Comparison of ENCODE assay signal across 12 cellular contexts in the genomic region with DNA sequence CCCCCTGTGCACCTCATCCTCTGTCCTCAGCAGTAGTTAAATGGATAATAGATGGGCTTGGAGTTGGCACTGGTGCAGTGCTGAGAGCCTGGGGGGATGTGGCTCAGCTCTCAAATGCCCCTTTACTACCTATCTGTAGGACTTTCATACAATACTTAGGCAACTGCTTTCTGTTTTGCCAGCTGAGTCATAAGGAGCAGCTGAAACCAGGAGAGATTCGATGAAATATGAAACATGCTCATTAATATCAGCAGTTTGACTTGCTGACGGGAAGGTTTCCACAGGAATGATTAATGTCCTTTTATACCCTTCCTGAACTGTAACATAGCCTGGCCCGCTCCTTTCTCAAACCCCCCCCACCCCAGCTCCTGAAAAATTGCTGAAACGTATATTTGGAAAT.
DNase-seq lines count a peak whose midpoint lies in the region; ATAC-seq, FAIRE-seq and TF ChIP-seq lines count a peak whose summit lies in the region.
"Had no signal": no experiment of that assay in that cellular context is flagged by ENCODE, and none has a peak within 500 bp of the region (broad histone marks: within the 10 kb centered on the region; RNA-seq: fewer than 3 reads in every experiment).

No MANE protein-coding gene starts in this region.

- H3K9ac ChIP-seq in endothelial cell of umbilical vein (replicated peaks; ENCODE audit: extremely low read depth, insufficient read depth, low read length), result no peak overlapping the region

- in situ Hi-C loops in G401 (cut with HindIII; ENCODE audit: low sequenced_read_pairs), result no loop called here

- H3K27ac ChIP-seq in endothelial cell of umbilical vein (ENCODE audit: insufficient read depth, low read depth, low read length) (no peak overlapping the region), right lobe of liver (no peak overlapping the region)

- TF ChIP-seq POLR2A in endothelial cell of umbilical vein (IDR thresholded peaks at IDR 0.05; ENCODE audit: low read depth, low read length), result no peak
- TF ChIP-seq POLR2A in right lobe of liver (IDR thresholded peaks at IDR 0.05), result no peak

- H3K4me3 ChIP-seq in endothelial cell of umbilical vein (replicated peaks in 1 of 3; ENCODE audit: insufficient read depth in 1 of 3, low read depth in 1 of 3, low read length in 3 of 3), result no peak overlapping the region
- no peak overlapping the region for H3K4me3 ChIP-seq in right lobe of liver

- no TSS peak for BruUV-seq in endothelial cell of umbilical vein (replicated peaks; lab: Mats Ljungman, UMichigan)

- no peak for TF ChIP-seq CTCF in endothelial cell of umbilical vein (IDR thresholded peaks at IDR 0.05; ENCODE audit: extremely low read depth in 1 of 2, insufficient read depth in 1 of 2, low read depth in 1 of 2, low read length in 2 of 2)
- no peak for TF ChIP-seq CTCF in right lobe of liver (IDR thresholded peaks at IDR 0.05)

- H3K9me3 ChIP-seq in endothelial cell of umbilical vein (replicated peaks; ENCODE audit: control insufficient read depth, insufficient read depth, low read length) (no peaks in the 10 kb centered on the region), right lobe of liver (no peaks in the 10 kb centered on the region)

- H3K9me1 ChIP-seq in endothelial cell of umbilical vein (replicated peaks; ENCODE audit: control insufficient read depth, extremely low read depth, insufficient read depth, low read length), result no peaks in the 10 kb centered on the region

- no peak overlapping the region for H3K4me2 ChIP-seq in endothelial cell of umbilical vein (ENCODE audit: insufficient read depth, low read length)

- peak; percentile 80 for ATAC-seq in GM21526 (IDR thresholded peaks at IDR 0.05; ENCODE audit: low FRiP score, unreplicated experiment)
- ATAC-seq in HG03571 (IDR thresholded peaks at IDR 0.05; ENCODE audit: unreplicated experiment), result peak; percentile 76
- no peak for ATAC-seq in right lobe of liver
- ATAC-seq: stimulated activated memory B cell treated with anti-CD40 and anti-IgM and Interleukin-4, amounts not matched to agents 10 μg/mL and 1 μg/mL and 100 μg/mL, for 72 hours had no signal

- intact Hi-C loops in endothelial cell of umbilical vein (cut with micrococcal nuclease) (no loop called here), right lobe of liver (cut with DNase I) (no loop called here)

- FAIRE-seq in endothelial cell of umbilical vein (lab: Jason Lieb, UNC), result no peak
- FAIRE-seq: H1 had no signal

- peak; percentile 12 for DNase-seq in GM04504 (ENCODE audit: low read depth)
- peak; percentile 16 for DNase-seq in endothelial cell of umbilical vein (ENCODE audit: low read depth, low spot score)
- no peak for DNase-seq in right lobe of liver
- DNase-seq in G401 (ENCODE audit: low spot score), result no peak
- no peak for DNase-seq in NCI-H510A (lab: John Stamatoyannopoulos, UW)
- DNase-seq in NCI-H82 treated with DMSO at 0.1 percent for 48 hours (lab: John Stamatoyannopoulos, UW; ENCODE audit: unreplicated experiment), result no peak
- DNase-seq: activated naive CD8-positive, alpha-beta T cell treated with anti-CD3 and anti-CD28 coated beads, Interleukin-2, amount 10 ng/mL, durations not matched to agents 7 days and 5 days; CD4-positive, CD25-positive, alpha-beta regulatory T cell had no signal

- no peak overlapping the region for H2AFZ ChIP-seq in endothelial cell of umbilical vein (ENCODE audit: low read depth, low read length)

- H4K20me1 ChIP-seq in endothelial cell of umbilical vein (replicated peaks; ENCODE audit: control insufficient read depth, extremely low read depth, insufficient read depth, low read length), result no peaks in the 10 kb centered on the region

- no peaks in the 10 kb centered on the region for H3K4me1 ChIP-seq in endothelial cell of umbilical vein (ENCODE audit: control insufficient read depth, extremely low read depth, insufficient read depth, low read length)
- no peaks in the 10 kb centered on the region for H3K4me1 ChIP-seq in right lobe of liver

- CTCF ChIA-PET in endothelial cell of umbilical vein (lab: Charles Lee), result no interaction called here

- dilution Hi-C loops in endothelial cell of umbilical vein (cut with MboI; ENCODE audit: extremely low pct_ligation_motif_present, low sequenced_read_pairs), result no loop called here

- WGBS in right lobe of liver (ENCODE audit: insufficient coverage, low coverage, low lambda C conversion rate, missing lambda C conversion rate), result 52% methylated on average over 4 of the region's 4 CpGs

- H3K27me3 ChIP-seq in endothelial cell of umbilical vein (ENCODE audit: control insufficient read depth in 2 of 2, insufficient read depth in 2 of 2, low read length in 2 of 2) (no peaks in the 10 kb centered on the region), right lobe of liver (no peaks in the 10 kb centered on the region)

- no peaks in the 10 kb centered on the region for H3K79me2 ChIP-seq in endothelial cell of umbilical vein (ENCODE audit: control insufficient read depth, insufficient read depth, low read length)

- POLR2A ChIA-PET in endothelial cell of umbilical vein (lab: Charles Lee), result no interaction called here

- H3K36me3 ChIP-seq in endothelial cell of umbilical vein (ENCODE audit: control insufficient read depth in 2 of 2, extremely low read depth in 1 of 2, insufficient read depth in 2 of 2, low read length in 2 of 2) (no peaks in the 10 kb centered on the region), right lobe of liver (no peaks in the 10 kb centered on the region)

TF ChIP-seq in endothelial cell of umbilical vein, 7 proteins besides CTCF, POLR2A, EP300 and RAD21:
- TF ChIP-seq, protein P1, sequence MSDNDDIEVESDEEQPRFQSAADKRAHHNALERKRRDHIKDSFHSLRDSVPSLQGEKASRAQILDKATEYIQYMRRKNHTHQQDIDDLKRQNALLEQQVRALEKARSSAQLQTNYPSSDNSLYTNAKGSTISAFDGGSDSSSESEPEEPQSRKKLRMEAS (IDR thresholded peaks at IDR 0.05; ENCODE audit: insufficient read depth, insufficient read length), result no peak
- TF ChIP-seq GATA2 (IDR thresholded peaks at IDR 0.05; ENCODE audit: insufficient read depth, insufficient read length, low read depth, low read length), result no peak
TF ChIP-seq in endothelial cell of umbilical vein: peak in this region for 0.

Comparison
In these comparisons a context has a peak if more than half of its experiments do, and no peak if none do; other contexts are left out.
1. DNase-seq: peak in GM04504 (single experiment) and endothelial cell of umbilical vein (single experiment); none in right lobe of liver (0 of 3), G401 (single experiment), NCI-H510A (single experiment) and NCI-H82 treated with DMSO at 0.1 percent for 48 hours (single experiment).
2. ATAC-seq: peak in GM21526 (single experiment) and HG03571 (single experiment); none in right lobe of liver (0 of 4).